ENCODE assay signal across 32 cellular contexts in genomic region chr1:113567427-113567826, GRCh38.
"Had no signal": no experiment of that assay in that cellular context is flagged by ENCODE, and none has a peak within 500 bp of the region (broad histone marks: within the 10 kb centered on the region; RNA-seq: fewer than 3 reads in every experiment).

No MANE protein-coding gene starts in this region.

- ATAC-seq: activated CD8-positive, alpha-beta memory T cell treated with anti-CD3 and anti-CD28 coated beads, Interleukin-2, amount 10 ng/mL, durations not matched to agents 7 days and 5 days; activated naive CD8-positive, alpha-beta T cell treated with anti-CD3 and anti-CD28 coated beads, Interleukin-2, amount 50 U/mL, for 24 hours; Right ventricle myocardium inferior; SK-N-SH treated with all-trans-retinoic acid at 6 μM for 48 hours; T-cell; T-helper 17 cell had no signal

- DNase-seq: activated CD4-positive, alpha-beta memory T cell treated with anti-CD3 and anti-CD28 coated beads, Interleukin-2, amount 10 ng/mL, durations not matched to agents 7 days and 5 days; activated CD4-positive, alpha-beta T cell treated with anti-CD3 and anti-CD28 coated beads for 1 hour; activated CD4-positive, alpha-beta T cell treated with anti-CD3 and anti-CD28 coated beads for 48 hours; activated CD4-positive, CD25-positive, alpha-beta regulatory T cell; activated CD8-positive, alpha-beta memory T cell treated with anti-CD3 and anti-CD28 coated beads for 24 hours; activated CD8-positive, alpha-beta memory T cell treated with anti-CD3 and anti-CD28 coated beads, Interleukin-2, amount 10 ng/mL, durations not matched to agents 7 days and 5 days; activated CD8-positive, alpha-beta memory T cell treated with anti-CD3 and anti-CD28 coated beads, Interleukin-2, amount 50 U/mL, for 48 hours; activated effector memory CD4-positive, alpha-beta T cell treated with Interleukin-2 at 50 U/mL for 16 hours; activated naive CD4-positive, alpha-beta T cell treated with anti-CD3 and anti-CD28 coated beads, Interleukin-2, amount 10 ng/mL, durations not matched to agents 7 days and 5 days; activated naive CD8-positive, alpha-beta T cell treated with anti-CD3 and anti-CD28 coated beads, Interleukin-2, amount 50 U/mL, for 24 hours; activated T-cell treated with anti-CD3 and anti-CD28 coated beads, Interleukin-2, amount 50 U/mL, for 48 hours; amniotic stem cell; aorta; brain microvascular endothelial cell; central memory CD4-positive, alpha-beta T cell; Karpas-422; NCI-H1105; NCI-H1417 treated with DMSO at 0.1 percent for 48 hours; NCI-H187 treated with DMSO at 0.1 percent for 48 hours; NCI-H2081; NCI-H2171; NCI-H510A; NCI-H526; NCI-H748 treated with DMSO at 0.1 percent for 48 hours; NK-92 treated with Interleukin-12 subunit alpha and Interleukin-12 subunit beta, amount 100 ng/mL, for 24 hours; SIG-M5; T-cell; T-helper 17 cell; T-helper 9 cell; WERI-Rb-1 had no signal
